In genomic region chr5:136689563-136689962, GRCh38 we compare ENCODE assay signal across 1 cellular context.
TF ChIP-seq lines count a peak whose summit lies in the region.

No MANE protein-coding gene starts in this region.

TF ChIP-seq in K562, 482 proteins besides CTCF, POLR2A, EP300 and RAD21 (continued from another document):
- TF ChIP-seq ZNF407 (IDR thresholded peaks at IDR 0.05; ENCODE audit: low read depth) (no peak), ZNF324 (CRISPR knock-in tag; IDR thresholded peaks at IDR 0.05) (peak; percentile 92)
